In the genomic region with DNA sequence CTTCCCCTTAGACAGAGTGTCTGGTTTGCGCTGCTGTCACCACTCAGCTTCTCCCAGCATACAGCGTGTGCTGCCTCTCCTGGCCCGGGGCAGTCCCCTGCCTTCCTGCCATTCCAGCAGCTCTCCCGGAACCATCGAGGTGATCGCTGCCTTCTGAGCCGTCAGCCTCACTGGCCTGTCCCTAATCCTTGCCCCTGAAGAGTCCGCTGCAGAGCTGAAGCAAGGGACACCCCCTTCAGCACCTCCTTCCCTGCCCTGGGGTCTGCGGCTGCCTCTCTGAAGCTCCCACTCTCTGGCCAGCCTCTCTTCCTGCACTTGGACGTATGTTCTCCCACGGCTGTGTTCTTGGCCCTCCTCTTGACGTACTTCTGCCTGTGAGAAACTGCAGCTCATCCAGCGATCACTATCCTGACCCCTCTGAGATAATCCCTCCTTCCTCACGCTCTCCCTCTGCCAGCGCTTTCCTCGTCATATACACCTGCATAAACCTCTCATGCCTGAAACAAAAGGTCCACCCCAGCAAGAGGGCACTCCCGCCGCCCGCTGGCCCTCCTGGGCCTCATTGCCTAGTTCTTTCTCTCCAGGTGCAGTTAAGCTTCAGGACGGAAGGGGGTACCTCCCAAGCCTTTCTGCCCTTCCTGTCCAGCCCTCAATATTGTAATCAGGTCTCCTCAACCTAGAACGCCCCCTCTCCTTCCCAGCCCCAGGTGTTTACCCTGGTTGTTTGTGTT, we compare ENCODE assay signal across 13 cellular contexts.
DNase-seq lines count a peak whose midpoint lies in the region; ATAC-seq and TF ChIP-seq lines count a peak whose summit lies in the region.
"Had no signal": no experiment of that assay in that cellular context is flagged by ENCODE, and none has a peak within 500 bp of the region (broad histone marks: within the 10 kb centered on the region; RNA-seq: fewer than 3 reads in every experiment).

No MANE protein-coding gene starts in this region.

- ATAC-seq in activated naive CD8-positive, alpha-beta T cell treated with anti-CD3 and anti-CD28 coated beads, Interleukin-2, amount 50 U/mL, for 24 hours = no peak
- ATAC-seq in effector memory CD8-positive, alpha-beta T cell (replicated peaks) = no peak
- ATAC-seq: T-cell had no signal

- CTCF ChIA-PET in activated naive CD4-positive, alpha-beta T cell treated with anti-CD3 and anti-CD28 coated beads, Interleukin-2, amount 10 ng/mL, durations not matched to agents 7 days and 5 days (lab: Charles Lee) = interaction anchor here (1.0 kb wide), 2 partner anchors 10 to 15 kb away, joined by 3 read pairs; no protein-coding TSS in a partner anchor

- DNase-seq in activated naive CD4-positive, alpha-beta T cell treated with anti-CD3 and anti-CD28 coated beads, Interleukin-2, amount 10 ng/mL, durations not matched to agents 7 days and 5 days = no peak
- DNase-seq in activated naive CD4-positive, alpha-beta T cell treated with anti-CD3 and anti-CD28 coated beads, Interleukin-2, amount 50 U/mL, for 16 hours = no peak
- DNase-seq in NCI-H345 treated with DMSO at 0.1 percent for 48 hours (lab: John Stamatoyannopoulos, UW; ENCODE audit: unreplicated experiment) = peak; percentile 81
- DNase-seq in activated naive CD8-positive, alpha-beta T cell treated with anti-CD3 and anti-CD28 coated beads, Interleukin-2, amount 50 U/mL, for 24 hours = no peak
- DNase-seq in type B pancreatic cell (ENCODE audit: extremely low spot score, unreplicated experiment) = no peak
- no peak for DNase-seq in NCI-H524 treated with DMSO at 0.1 percent for 48 hours (lab: John Stamatoyannopoulos, UW)
- no peak for DNase-seq in effector memory CD8-positive, alpha-beta T cell
- DNase-seq: activated CD4-positive, CD25-positive, alpha-beta regulatory T cell; mammary epithelial cell; NCI-H1436 treated with DMSO at 0.1 percent for 48 hours; stimulated activated CD4-positive, alpha-beta T cell treated with anti-CD3 and anti-CD28 coated beads, Interleukin-1b, Interleukin-23, amount 100 ng/mL, for 48 hours; T-cell had no signal

- H3K9me3 Mint-ChIP-seq in activated naive CD4-positive, alpha-beta T cell treated with anti-CD3 and anti-CD28 coated beads, Interleukin-2, amount 10 ng/mL, durations not matched to agents 7 days and 5 days = no peaks in the 10 kb centered on the region
- H3K9me3 Mint-ChIP-seq in activated naive CD8-positive, alpha-beta T cell treated with anti-CD3 and anti-CD28 coated beads, Interleukin-2, amount 50 U/mL, for 24 hours = no peaks in the 10 kb centered on the region
- no peaks in the 10 kb centered on the region for H3K9me3 Mint-ChIP-seq in type B pancreatic cell
- H3K9me3 Mint-ChIP-seq in effector memory CD8-positive, alpha-beta T cell = no peaks in the 10 kb centered on the region
- H3K9me3 Mint-ChIP-seq: T-cell had no signal

- peaks cover 93% of the 10 kb centered on the region for H3K4me1 Mint-ChIP-seq in activated naive CD4-positive, alpha-beta T cell treated with anti-CD3 and anti-CD28 coated beads, Interleukin-2, amount 10 ng/mL, durations not matched to agents 7 days and 5 days
- peaks cover 54% of the 10 kb centered on the region for H3K4me1 Mint-ChIP-seq in activated naive CD8-positive, alpha-beta T cell treated with anti-CD3 and anti-CD28 coated beads, Interleukin-2, amount 50 U/mL, for 24 hours
- peaks cover 17% of the 10 kb centered on the region for H3K4me1 Mint-ChIP-seq in type B pancreatic cell (ENCODE audit: unreplicated experiment)
- peaks cover 13 to 15% of the 10 kb centered on the region in 2 donors for H3K4me1 Mint-ChIP-seq in effector memory CD8-positive, alpha-beta T cell (ENCODE audit: low read depth in 2 of 2)

- no peak overlapping the region for H3K4me3 Mint-ChIP-seq in activated naive CD4-positive, alpha-beta T cell treated with anti-CD3 and anti-CD28 coated beads, Interleukin-2, amount 10 ng/mL, durations not matched to agents 7 days and 5 days
- peak overlapping the region; percentile 44 for H3K4me3 Mint-ChIP-seq in activated naive CD8-positive, alpha-beta T cell treated with anti-CD3 and anti-CD28 coated beads, Interleukin-2, amount 50 U/mL, for 24 hours
- no peak overlapping the region for H3K4me3 Mint-ChIP-seq in type B pancreatic cell
- H3K4me3 Mint-ChIP-seq in effector memory CD8-positive, alpha-beta T cell = no peak overlapping the region
- H3K4me3 Mint-ChIP-seq: B cell, T-cell had no signal

- peaks cover 38% of the 10 kb centered on the region for H3K36me3 Mint-ChIP-seq in activated naive CD4-positive, alpha-beta T cell treated with anti-CD3 and anti-CD28 coated beads, Interleukin-2, amount 10 ng/mL, durations not matched to agents 7 days and 5 days
- peaks cover 22% of the 10 kb centered on the region for H3K36me3 Mint-ChIP-seq in activated naive CD8-positive, alpha-beta T cell treated with anti-CD3 and anti-CD28 coated beads, Interleukin-2, amount 50 U/mL, for 24 hours (ENCODE audit: low read depth)
- no peaks in the 10 kb centered on the region for H3K36me3 Mint-ChIP-seq in type B pancreatic cell
- peaks cover 10% of the 10 kb centered on the region for H3K36me3 Mint-ChIP-seq in effector memory CD8-positive, alpha-beta T cell (ENCODE audit: insufficient read depth)

- no peak for TF ChIP-seq CTCF in type B pancreatic cell (conservative IDR thresholded peaks at IDR 0.05)

- H3K27me3 Mint-ChIP-seq in activated naive CD4-positive, alpha-beta T cell treated with anti-CD3 and anti-CD28 coated beads, Interleukin-2, amount 10 ng/mL, durations not matched to agents 7 days and 5 days = no peaks in the 10 kb centered on the region
- no peaks in the 10 kb centered on the region for H3K27me3 Mint-ChIP-seq in activated naive CD8-positive, alpha-beta T cell treated with anti-CD3 and anti-CD28 coated beads, Interleukin-2, amount 50 U/mL, for 24 hours
- H3K27me3 Mint-ChIP-seq in type B pancreatic cell = no peaks in the 10 kb centered on the region
- H3K27me3 Mint-ChIP-seq in effector memory CD8-positive, alpha-beta T cell = no peaks in the 10 kb centered on the region
- H3K27me3 Mint-ChIP-seq: B cell, T-cell had no signal

- peak overlapping the region; percentile 75 for H3K27ac Mint-ChIP-seq in activated naive CD4-positive, alpha-beta T cell treated with anti-CD3 and anti-CD28 coated beads, Interleukin-2, amount 10 ng/mL, durations not matched to agents 7 days and 5 days
- H3K27ac Mint-ChIP-seq in activated naive CD8-positive, alpha-beta T cell treated with anti-CD3 and anti-CD28 coated beads, Interleukin-2, amount 50 U/mL, for 24 hours = peak overlapping the region; percentile 4
- H3K27ac Mint-ChIP-seq in type B pancreatic cell = peak overlapping the region; percentile 30
- peak overlapping the region in 1 of 2 donors; percentile 56 for H3K27ac Mint-ChIP-seq in effector memory CD8-positive, alpha-beta T cell
- H3K27ac Mint-ChIP-seq: B cell had no signal
